In the genomic region with DNA sequence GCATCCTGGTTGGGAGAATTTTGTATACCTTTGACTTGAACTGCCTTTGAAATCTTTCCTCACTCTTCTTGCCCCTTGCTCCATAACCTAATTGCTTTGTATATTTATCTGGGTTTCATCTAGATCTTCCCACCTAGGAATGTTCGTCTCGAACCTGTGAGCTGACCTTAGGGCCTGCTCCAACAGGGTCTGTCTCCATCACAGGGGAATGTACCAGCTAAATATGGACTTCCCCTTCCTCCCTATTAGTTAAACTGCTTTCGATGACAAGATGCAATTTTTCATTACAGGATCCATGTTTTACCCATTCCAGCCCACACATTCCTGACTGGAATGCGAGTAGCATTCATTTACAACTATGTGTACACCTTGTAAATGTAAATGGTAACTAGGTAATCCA, we compare ENCODE assay signal across 9 cellular contexts.
"Had no signal": no experiment of that assay in that cellular context is flagged by ENCODE, and none has a peak within 500 bp of the region (broad histone marks: within the 10 kb centered on the region; RNA-seq: fewer than 3 reads in every experiment).

No MANE protein-coding gene starts in this region.

- H3K36me3 ChIP-seq: HAP-1 had no signal

- H3K4me3 Mint-ChIP-seq: HFFc6, IgD-negative memory B cell had no signal

- DNase-seq: GOT3, H7, HFFc6, KBM-7 had no signal

- H3K9me3 ChIP-seq: HAP-1 had no signal

- H3K27ac ChIP-seq: HL-60 had no signal

- H3K4me3 ChIP-seq: HAP-1 had no signal

- ATAC-seq: HCT116, HepG2 had no signal

- H3K9me3 Mint-ChIP-seq: HFFc6, IgD-negative memory B cell had no signal

- H3K36me3 Mint-ChIP-seq: IgD-negative memory B cell had no signal

- H3K27ac Mint-ChIP-seq: HFFc6 had no signal

- H3K4me1 ChIP-seq: HAP-1 had no signal
